Comparison of ENCODE assay signal across 13 cellular contexts in the genomic region with DNA sequence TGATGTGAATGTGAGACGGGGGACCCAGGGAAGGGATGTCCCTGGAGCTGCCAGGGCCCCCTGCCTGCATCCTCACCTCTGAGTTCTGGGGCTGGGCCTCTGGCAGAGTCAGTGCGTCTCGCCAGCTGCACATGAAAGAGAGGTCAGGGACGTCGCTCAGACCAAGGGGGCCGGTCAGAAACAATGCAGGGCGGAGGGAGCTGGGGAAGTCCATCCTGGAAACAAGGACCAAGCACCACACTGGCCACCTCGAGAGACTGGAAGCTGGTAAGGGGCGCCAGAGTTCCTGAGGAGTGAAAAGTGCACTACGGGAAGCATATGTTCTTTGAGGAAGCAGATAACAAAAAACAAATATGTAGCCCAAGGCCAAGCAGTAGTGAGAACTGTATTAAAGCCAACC. TPM values are rescaled to one million over a fixed set of nuclear protein-coding genes. Genes with fewer than 3 reads are reported as not detected.
DNase-seq lines count a peak whose midpoint lies in the region; ATAC-seq and TF ChIP-seq lines count a peak whose summit lies in the region.
"Had no signal": no experiment of that assay in that cellular context is flagged by ENCODE, and none has a peak within 500 bp of the region (broad histone marks: within the 10 kb centered on the region; RNA-seq: fewer than 3 reads in every experiment).

No MANE protein-coding gene starts in this region.

- no peak overlapping the region for H3K9ac ChIP-seq in SK-N-SH
- no peak overlapping the region for H3K9ac ChIP-seq in trophoblast cell (ENCODE audit: low read length)

- no peak overlapping the region for H2BK12ac ChIP-seq in trophoblast cell (ENCODE audit: low read length)

- POLR2A ChIA-PET in SK-N-SH (lab: Yijun Ruan, JAX) = no interaction called here

- H3K27ac ChIP-seq in SK-N-SH (ENCODE audit: low read depth in 2 of 2, low read length in 1 of 2) (no peak overlapping the region), heart left ventricle (peak overlapping the region in 10 of 12 donors; percentile 18 to 90 (median 86)), trophoblast cell (ENCODE audit: low read depth, low read length) (no peak overlapping the region)
- H3K27ac ChIP-seq: 22Rv1, HL-60 had no signal

- peak overlapping the region; percentile 41 for H3K18ac ChIP-seq in trophoblast cell (ENCODE audit: low read length)

- ATAC-seq in SK-N-SH treated with all-trans-retinoic acid at 6 μM for 48 hours = no peak
- ATAC-seq in T-helper 17 cell = no peak
- peak; percentile 46 to 76 (median 53) for ATAC-seq in heart left ventricle

- no peak overlapping the region for H2BK5ac ChIP-seq in trophoblast cell (ENCODE audit: low read depth, low read length, poor library complexity)

- no peak for TF ChIP-seq EP300 in SK-N-SH (IDR thresholded peaks at IDR 0.05; ENCODE audit: borderline replicate concordance in 1 of 2, low read depth in 1 of 2, low read length in 1 of 2)

- H3K9me3 ChIP-seq in SK-N-SH = no peaks in the 10 kb centered on the region
- no peaks in the 10 kb centered on the region for H3K9me3 ChIP-seq in T-helper 17 cell (ENCODE audit: control insufficient read depth, low read length, poor library complexity, severe bottlenecking)
- H3K9me3 ChIP-seq in heart left ventricle = no peaks in the 10 kb centered on the region
- no peaks in the 10 kb centered on the region for H3K9me3 ChIP-seq in trophoblast cell (ENCODE audit: insufficient read depth, low read depth, low read length)

- CTCF ChIA-PET in SK-N-SH (lab: Yijun Ruan, JAX) = interaction anchor here (1.1 to 2.0 kb wide), 5 partner anchors 10 to 299 kb away, joined by 3 to 14 read pairs (median 4); no protein-coding TSS in a partner anchor

- no peak overlapping the region for H4K91ac ChIP-seq in trophoblast cell (ENCODE audit: low read depth, low read length)

- no peak overlapping the region for H2AK5ac ChIP-seq in trophoblast cell (ENCODE audit: low read length)

- H3K4me3 ChIP-seq in SK-N-SH (ENCODE audit: low read depth in 2 of 2, low read length in 1 of 2) (no peak overlapping the region), heart left ventricle (peak overlapping the region in 5 of 12 donors; percentile 78 to 100 (median 87)), trophoblast cell (ENCODE audit: low read depth, low read length) (no peak overlapping the region)

- TF ChIP-seq RAD21 in SK-N-SH (IDR thresholded peaks at IDR 0.05; ENCODE audit: low read length) = no peak

- H4K12ac ChIP-seq in trophoblast cell (ENCODE audit: low read depth, low read length) = no peak overlapping the region

- H3K23ac ChIP-seq in trophoblast cell (ENCODE audit: low read length) = no peak overlapping the region

- H4K8ac ChIP-seq in trophoblast cell (ENCODE audit: low read depth, low read length) = no peak overlapping the region

- DNase-seq in SK-N-SH (no peak), T-helper 17 cell (no peak), heart left ventricle (peak in 2 of 5 donors; percentile 78 to 81), trophoblast cell (no peak), HT-29 (ENCODE audit: low spot score) (no peak), NCI-H748 (lab: John Stamatoyannopoulos, UW; ENCODE audit: unreplicated experiment) (no peak), NK-92 (lab: John Stamatoyannopoulos, UW; ENCODE audit: unreplicated experiment) (no peak)
- DNase-seq: NCI-H345 had no signal

- no peaks in the 10 kb centered on the region for H3K27me3 Mint-ChIP-seq in T-helper 17 cell

- peak overlapping the region; percentile 92; the same call in 1 of the 2 replicates for H3K4me2 ChIP-seq in SK-N-SH
- no peak overlapping the region for H3K4me2 ChIP-seq in trophoblast cell (ENCODE audit: low read length)

- peak overlapping the region; percentile 47 for H3K4me3 Mint-ChIP-seq in T-helper 17 cell

- H2AFZ ChIP-seq in SK-N-SH (ENCODE audit: low read depth) = no peak overlapping the region
- H2AFZ ChIP-seq in trophoblast cell (ENCODE audit: insufficient read depth, low read length, poor library complexity) = no peak overlapping the region

- H3K36me3 Mint-ChIP-seq in T-helper 17 cell (ENCODE audit: low read depth) = peaks cover 4% of the 10 kb centered on the region

- H3K27me3 ChIP-seq in SK-N-SH (ENCODE audit: insufficient read depth) (no peaks in the 10 kb centered on the region), heart left ventricle (no peaks in the 10 kb centered on the region), trophoblast cell (ENCODE audit: insufficient read depth, low read length) (no peaks in the 10 kb centered on the region)

- H3K36me3 ChIP-seq in SK-N-SH (replicated peaks in 1 of 2; ENCODE audit: control insufficient read depth in 1 of 2, insufficient read depth in 2 of 2, low read length in 1 of 2) (peaks cover 0 to 51% of the 10 kb centered on the region in 2 experiments), heart left ventricle (peaks cover 0 to 49% (median 39%) of the 10 kb centered on the region in 9 donors), trophoblast cell (ENCODE audit: control insufficient read depth in 1 of 2, insufficient read depth in 2 of 2, low read length in 2 of 2) (peaks cover 49 to 52% of the 10 kb centered on the region in 2 experiments)

- peak overlapping the region; percentile 49 for H3K4ac ChIP-seq in trophoblast cell (ENCODE audit: low read depth, low read length)

- H3K79me1 ChIP-seq in trophoblast cell (ENCODE audit: low read length) = peaks cover 3% of the 10 kb centered on the region

- H3K4me1 ChIP-seq in SK-N-SH (ENCODE audit: control insufficient read depth in 1 of 2, insufficient read depth in 2 of 2, low read depth in 1 of 2, low read length in 1 of 2) (peaks cover 0 to 11% of the 10 kb centered on the region in 2 experiments; a peak in 1 of 4 replicates), heart left ventricle (peaks cover 0 to 65% (median 22%) of the 10 kb centered on the region in 12 donors), trophoblast cell (ENCODE audit: control insufficient read depth in 1 of 2, insufficient read depth in 2 of 2, low read length in 2 of 2) (peaks cover 4% of the 10 kb centered on the region in 2 experiments)

- TF ChIP-seq CTCF in SK-N-SH (IDR thresholded peaks at IDR 0.05) = no peak
- no peak for TF ChIP-seq CTCF in heart left ventricle (IDR thresholded peaks at IDR 0.05)

- intact Hi-C loops in heart left ventricle (cut with DNase I) = loop anchor here in 8 of 10 donors (5.0 to 10.0 kb wide), 11 partner anchors 37 to 360 kb away; a partner anchor contains a TSS

- H3F3A ChIP-seq in SK-N-SH (replicated peaks; ENCODE audit: insufficient read depth) = no peaks in the 10 kb centered on the region

- no peaks in the 10 kb centered on the region for H3K9me2 ChIP-seq in SK-N-SH

- H3K27ac Mint-ChIP-seq in T-helper 17 cell = no peak overlapping the region

- peaks cover 10% of the 10 kb centered on the region for H3K4me1 Mint-ChIP-seq in T-helper 17 cell

- H2BK120ac ChIP-seq in trophoblast cell (ENCODE audit: insufficient read depth, low read length, poor library complexity) = no peak overlapping the region

- TF ChIP-seq POLR2A in heart left ventricle (IDR thresholded peaks at IDR 0.05) = no peak

- WGBS in SK-N-SH (ENCODE audit: low lambda C conversion rate) = 93% methylated on average over 10 of the region's 10 CpGs
- WGBS in heart left ventricle, 4 donors = 64 to 83% (median 74%) methylated on average over 10 of the region's 10 CpGs
- WGBS in trophoblast cell (ENCODE audit: extremely low coverage, insufficient coverage, insufficient read length) = no CpG with 5 or more reads among the region's 10 CpGs

- peaks cover 33% of the 10 kb centered on the region for H3K79me2 ChIP-seq in SK-N-SH (ENCODE audit: insufficient read depth)
- H3K79me2 ChIP-seq in trophoblast cell (ENCODE audit: control insufficient read depth, insufficient read depth, low read length, poor library complexity) = peaks cover 4% of the 10 kb centered on the region

- H3K14ac ChIP-seq in trophoblast cell (ENCODE audit: low read length) = no peak overlapping the region

- no peaks in the 10 kb centered on the region for H4K20me1 ChIP-seq in SK-N-SH (ENCODE audit: insufficient read depth)

RNA-seq across cellular contexts. Expression of a gene that starts 2.1 kb away (rescaled TPM):
- polyA plus RNA-seq in SK-N-SH (2012; rRNA removed) (49.3 and 56.1 TPM in 2 replicates), heart left ventricle (10 to 100 TPM; 22.6 to 34.4 TPM)
- 7.4 and 12.2 TPM in 2 replicates for polyA plus RNA-seq in SK-N-SH (2012; cell fraction: cytosol; rRNA removed)
- polyA plus RNA-seq in SK-N-SH (2012; cell fraction: nucleus; rRNA removed) = 440 and 505 TPM in 2 replicates
- total RNA-seq in T-helper 17 cell (10 to 100 TPM; 61.8 to 84.5 TPM), heart left ventricle (10 to 100 TPM; 16.3 to 24.3 (median 21.8) TPM)
- 34.5 and 38.5 TPM in 2 replicates for polyA plus RNA-seq in trophoblast cell (2013)
- total RNA-seq in HT-29 (2014; rRNA removed; shearing (Covaris generic)) = 39.8 and 47.0 TPM in 2 replicates

RNA-seq across cellular contexts. Expression of a gene that starts 6.2 kb away (rescaled TPM):
- polyA plus RNA-seq in SK-N-SH (2012; rRNA removed) = not detected in 2 replicates
- polyA plus RNA-seq in SK-N-SH (2012; cell fraction: cytosol; rRNA removed) = not detected in 2 replicates
- 0.02 and 0.04 TPM in 2 replicates for polyA plus RNA-seq in SK-N-SH (2012; cell fraction: nucleus; rRNA removed)
- not detected for total RNA-seq in T-helper 17 cell
- 1 to 10 TPM in 2 of 9 donors, under 1 TPM in 4, not detected in 3; 0.21 to 1.3 (median 0.58) TPM for total RNA-seq in heart left ventricle
- polyA plus RNA-seq in heart left ventricle = 1 to 10 TPM in 1 of 2 donors, under 1 TPM in 1; 0.36 to 1.2 TPM
- not detected in 2 replicates for polyA plus RNA-seq in trophoblast cell (2013)
- not detected in 2 replicates for total RNA-seq in HT-29 (2014; rRNA removed; shearing (Covaris generic))
- total RNA-seq: Daoy, myocyte had no signal

RNA-seq across cellular contexts. Expression of a gene that starts 39.7 kb away (rescaled TPM):
- polyA plus RNA-seq in SK-N-SH (2012; rRNA removed) (0.26 and 0.35 TPM in 2 replicates), heart left ventricle (under 1 TPM; 0.15 to 0.38 TPM)
- polyA plus RNA-seq in SK-N-SH (2012; cell fraction: cytosol; rRNA removed) = 0.09 TPM in 2 replicates
- 2.1 and 2.2 TPM in 2 replicates for polyA plus RNA-seq in SK-N-SH (2012; cell fraction: nucleus; rRNA removed)
- total RNA-seq in T-helper 17 cell (not detected), heart left ventricle (under 1 TPM in 3 of 9 donors, not detected in 6; 0.20 to 0.32 (median 0.25) TPM)
- polyA plus RNA-seq in trophoblast cell (2013) = 0.07 and 0.10 TPM in 2 replicates
- 0.03 and 0.08 TPM in 2 replicates for total RNA-seq in HT-29 (2014; rRNA removed; shearing (Covaris generic))
- total RNA-seq: Daoy, myocyte had no signal

RNA-seq across cellular contexts. Expression of a gene that starts 39.8 kb away (rescaled TPM):
- 14.5 and 19.3 TPM in 2 replicates for polyA plus RNA-seq in SK-N-SH (2012; rRNA removed)
- polyA plus RNA-seq in SK-N-SH (2012; cell fraction: cytosol; rRNA removed) = 18.4 and 19.0 TPM in 2 replicates
- polyA plus RNA-seq in SK-N-SH (2012; cell fraction: nucleus; rRNA removed) = 9.7 and 18.6 TPM in 2 replicates
- 10 to 100 TPM; 11.9 to 12.6 TPM for total RNA-seq in T-helper 17 cell
- total RNA-seq in heart left ventricle = 10 to 100 TPM; 15.8 to 46.8 (median 23.4) TPM
- 10 to 100 TPM; 12.8 to 16.1 TPM for polyA plus RNA-seq in heart left ventricle
- 17.6 and 19.2 TPM in 2 replicates for polyA plus RNA-seq in trophoblast cell (2013)
- total RNA-seq in HT-29 (2014; rRNA removed; shearing (Covaris generic)) = 5.8 and 6.6 TPM in 2 replicates

RNA-seq across cellular contexts. Expression of a gene that starts 55.0 kb away (rescaled TPM):
- polyA plus RNA-seq in SK-N-SH (2012; rRNA removed) (0.02 TPM in 1 of 2 replicates, not detected in the other), heart left ventricle (not detected)
- polyA plus RNA-seq in SK-N-SH (2012; cell fraction: cytosol; rRNA removed) = under 0.01 TPM in 1 of 2 replicates, not detected in the other
- polyA plus RNA-seq in SK-N-SH (2012; cell fraction: nucleus; rRNA removed) = 0.01 TPM in 1 of 2 replicates, not detected in the other
- total RNA-seq in T-helper 17 cell (not detected), heart left ventricle (not detected)
- polyA plus RNA-seq in trophoblast cell (2013) = not detected in 2 replicates
- not detected in 2 replicates for total RNA-seq in HT-29 (2014; rRNA removed; shearing (Covaris generic))
- total RNA-seq: Daoy had no signal

Comparison
In these comparisons a context has a peak if more than half of its experiments do, and no peak if none do; other contexts are left out.
1. H3K27ac ChIP-seq: peak in heart left ventricle (10 of 12); none in SK-N-SH (0 of 2) and trophoblast cell (single experiment).
2. ATAC-seq: peak in heart left ventricle (4 of 4); none in SK-N-SH treated with all-trans-retinoic acid at 6 μM for 48 hours (single experiment) and T-helper 17 cell (single experiment).